15 cellular contexts compared by ENCODE assay signal in genomic region chr4:86356425-86356824, GRCh38. TPM values are rescaled to one million over a fixed set of nuclear protein-coding genes. Genes with fewer than 3 reads are reported as not detected.
DNase-seq lines count a peak whose midpoint lies in the region; ATAC-seq and TF ChIP-seq lines count a peak whose summit lies in the region.
"Had no signal": no experiment of that assay in that cellular context is flagged by ENCODE, and none has a peak within 500 bp of the region (broad histone marks: within the 10 kb centered on the region; RNA-seq: fewer than 3 reads in every experiment).

No MANE protein-coding gene starts in this region.

- H3K27ac ChIP-seq in dorsolateral prefrontal cortex, result peak overlapping the region in 53 of 59 donors; percentile 13 to 98 (median 88)

- H3K27me3 Mint-ChIP-seq in stimulated activated naive B cell treated with anti-CD40 and anti-IgM and Interleukin-4, amounts not matched to agents 10 μg/mL and 1 μg/mL and 100 μg/mL, for 72 hours, result peaks cover 0 to 8% of the 10 kb centered on the region in 2 donors
- H3K27me3 Mint-ChIP-seq in immature natural killer cell (ENCODE audit: low read depth in 3 of 3), result peaks cover 0 to 5% (median 0%) of the 10 kb centered on the region in 3 donors

- peak overlapping the region; percentile 23 to 93 (median 69) for H3K4me3 ChIP-seq in dorsolateral prefrontal cortex

- H3K9me3 Mint-ChIP-seq in stimulated activated naive B cell treated with anti-CD40 and anti-IgM and Interleukin-4, amounts not matched to agents 10 μg/mL and 1 μg/mL and 100 μg/mL, for 72 hours, result no peaks in the 10 kb centered on the region
- H3K9me3 Mint-ChIP-seq in immature natural killer cell, result peaks cover 0 to 3% (median 0%) of the 10 kb centered on the region in 6 donors

- DNase-seq in dorsolateral prefrontal cortex (no peak), immature natural killer cell (no peak)
- no peak for DNase-seq in stimulated activated naive B cell treated with anti-CD40 and anti-IgM and Interleukin-4, amounts not matched to agents 10 μg/mL and 1 μg/mL and 100 μg/mL, for 72 hours
- DNase-seq: BE2C; CD8-positive, alpha-beta memory T cell; GOT3; IMR-90; NCI-H187 treated with DMSO at 0.1 percent for 48 hours; NCI-H2171; NCI-H774; SIG-M5 had no signal

- H3K27me3 ChIP-seq in dorsolateral prefrontal cortex, result no peaks in the 10 kb centered on the region
- H3K27me3 ChIP-seq: BE2C had no signal

- TF ChIP-seq CTCF in dorsolateral prefrontal cortex (IDR thresholded peaks at IDR 0.05 in 54 of 56, conservative IDR thresholded peaks at IDR 0.05 in 2 of 56; ENCODE audit: low read depth in 1 of 56, partially characterized antibody in 56 of 56), result no peak

- H3K4me3 Mint-ChIP-seq in stimulated activated naive B cell treated with anti-CD40 and anti-IgM and Interleukin-4, amounts not matched to agents 10 μg/mL and 1 μg/mL and 100 μg/mL, for 72 hours, result no peak overlapping the region
- H3K4me3 Mint-ChIP-seq in immature natural killer cell, result no peak overlapping the region
- H3K4me3 Mint-ChIP-seq: CD8-positive, alpha-beta memory T cell had no signal

- no peak overlapping the region for H3K27ac Mint-ChIP-seq in stimulated activated naive B cell treated with anti-CD40 and anti-IgM and Interleukin-4, amounts not matched to agents 10 μg/mL and 1 μg/mL and 100 μg/mL, for 72 hours
- H3K27ac Mint-ChIP-seq in immature natural killer cell, result no peak overlapping the region
- H3K27ac Mint-ChIP-seq: CD8-positive, alpha-beta memory T cell had no signal

- ATAC-seq in GM19035 (IDR thresholded peaks at IDR 0.05; ENCODE audit: unreplicated experiment) (peak; percentile 31), HG03565 (IDR thresholded peaks at IDR 0.05; ENCODE audit: unreplicated experiment) (peak; percentile 27), GM21786 (IDR thresholded peaks at IDR 0.05; ENCODE audit: unreplicated experiment) (no peak), HG02588 (IDR thresholded peaks at IDR 0.05; ENCODE audit: unreplicated experiment) (no peak)
- peak; percentile 50 to 53 for ATAC-seq in stimulated activated naive B cell treated with anti-CD40 and anti-IgM and Interleukin-4, amounts not matched to agents 10 μg/mL and 1 μg/mL and 100 μg/mL, for 72 hours (replicated peaks)

- intact Hi-C loops in dorsolateral prefrontal cortex (cut with DNase I), result loop anchor here in 1 of 2 donors (5.0 kb wide), 1 partner anchor 54 kb away; no protein-coding TSS in a partner anchor

- H3K4me1 Mint-ChIP-seq in stimulated activated naive B cell treated with anti-CD40 and anti-IgM and Interleukin-4, amounts not matched to agents 10 μg/mL and 1 μg/mL and 100 μg/mL, for 72 hours, result peaks cover 20 to 34% of the 10 kb centered on the region in 2 donors
- H3K4me1 Mint-ChIP-seq in immature natural killer cell, result peaks cover 12 to 18% of the 10 kb centered on the region in 2 donors

- H3K36me3 Mint-ChIP-seq in stimulated activated naive B cell treated with anti-CD40 and anti-IgM and Interleukin-4, amounts not matched to agents 10 μg/mL and 1 μg/mL and 100 μg/mL, for 72 hours, result no peaks in the 10 kb centered on the region
- no peaks in the 10 kb centered on the region for H3K36me3 Mint-ChIP-seq in immature natural killer cell
- H3K36me3 Mint-ChIP-seq: CD8-positive, alpha-beta memory T cell had no signal

RNA-seq across cellular contexts. Expression of gene MAPK10, which starts 3.4 kb away (rescaled TPM):
- total RNA-seq in dorsolateral prefrontal cortex, result 100 to 1,000 TPM; 218 to 700 (median 498) TPM
- not detected for polyA plus RNA-seq in immature natural killer cell
- total RNA-seq: CD8-positive, alpha-beta memory T cell had no signal
- polyA plus RNA-seq: CD8-positive, alpha-beta memory T cell had no signal

Comparison
In these comparisons a context has a peak if more than half of its experiments do, and no peak if none do; other contexts are left out.
1. ATAC-seq: peak in GM19035 (single experiment), HG03565 (single experiment) and stimulated activated naive B cell treated with anti-CD40 and anti-IgM and Interleukin-4, amounts not matched to agents 10 μg/mL and 1 μg/mL and 100 μg/mL, for 72 hours (2 of 2); none in GM21786 (single experiment) and HG02588 (single experiment).